1 cellular context compared by ENCODE assay signal in the genomic region with DNA sequence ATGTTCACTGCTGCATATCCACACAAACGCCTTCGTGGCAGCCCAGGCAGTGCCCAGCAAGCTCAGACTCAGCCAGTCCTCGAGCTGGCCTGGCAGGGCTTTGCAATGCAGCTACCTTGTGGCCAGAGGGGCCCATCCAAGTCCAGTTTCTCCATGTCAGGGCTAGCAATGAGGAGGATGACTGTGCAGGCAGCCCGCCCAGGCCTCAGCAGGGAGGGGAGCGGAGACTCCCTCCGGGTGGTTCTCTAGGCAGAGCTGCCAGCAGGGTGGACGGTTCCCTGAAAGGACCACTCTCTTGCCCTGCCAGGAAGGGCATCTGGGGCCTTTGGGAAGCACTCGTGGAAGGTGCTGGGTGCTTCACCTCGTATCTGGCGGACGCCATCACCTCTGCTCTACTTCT.
TF ChIP-seq lines count a peak whose summit lies in the region.

No MANE protein-coding gene starts in this region.

TF ChIP-seq in H1, 55 proteins besides CTCF, POLR2A, EP300 and RAD21 (continued from another document):
- TF ChIP-seq, protein P1, sequence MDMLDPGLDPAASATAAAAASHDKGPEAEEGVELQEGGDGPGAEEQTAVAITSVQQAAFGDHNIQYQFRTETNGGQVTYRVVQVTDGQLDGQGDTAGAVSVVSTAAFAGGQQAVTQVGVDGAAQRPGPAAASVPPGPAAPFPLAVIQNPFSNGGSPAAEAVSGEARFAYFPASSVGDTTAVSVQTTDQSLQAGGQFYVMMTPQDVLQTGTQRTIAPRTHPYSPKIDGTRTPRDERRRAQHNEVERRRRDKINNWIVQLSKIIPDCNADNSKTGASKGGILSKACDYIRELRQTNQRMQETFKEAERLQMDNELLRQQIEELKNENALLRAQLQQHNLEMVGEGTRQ (IDR thresholded peaks at IDR 0.05; ENCODE audit: low read length): no peak
- no peak for TF ChIP-seq ATF2 (IDR thresholded peaks at IDR 0.05; ENCODE audit: low read length)
- no peak for TF ChIP-seq TEAD4 (IDR thresholded peaks at IDR 0.05; ENCODE audit: low read depth, low read length)
- TF ChIP-seq RBBP5 (IDR thresholded peaks at IDR 0.05; ENCODE audit: borderline replicate concordance, low read depth, low read length): no peak
- no peak for TF ChIP-seq HDAC2 (IDR thresholded peaks at IDR 0.05; ENCODE audit: borderline replicate concordance in 1 of 2, low read depth in 2 of 2, low read length in 2 of 2)
- TF ChIP-seq TCF12 (IDR thresholded peaks at IDR 0.05; ENCODE audit: low read depth, low read length): no peak
- TF ChIP-seq BRCA1 (IDR thresholded peaks at IDR 0.05; ENCODE audit: low read depth, low read length): no peak
- no peak for TF ChIP-seq SIN3A (conservative IDR thresholded peaks at IDR 0.05 in 1 of 2, IDR thresholded peaks at IDR 0.05 in 1 of 2; ENCODE audit: low read depth in 1 of 2, low read length in 2 of 2)
- no peak for TF ChIP-seq SIX5 (IDR thresholded peaks at IDR 0.05; ENCODE audit: low read depth, low read length)
TF ChIP-seq in H1: peak in this region for 0.
